ENCODE assay signal across 13 cellular contexts in the genomic region with DNA sequence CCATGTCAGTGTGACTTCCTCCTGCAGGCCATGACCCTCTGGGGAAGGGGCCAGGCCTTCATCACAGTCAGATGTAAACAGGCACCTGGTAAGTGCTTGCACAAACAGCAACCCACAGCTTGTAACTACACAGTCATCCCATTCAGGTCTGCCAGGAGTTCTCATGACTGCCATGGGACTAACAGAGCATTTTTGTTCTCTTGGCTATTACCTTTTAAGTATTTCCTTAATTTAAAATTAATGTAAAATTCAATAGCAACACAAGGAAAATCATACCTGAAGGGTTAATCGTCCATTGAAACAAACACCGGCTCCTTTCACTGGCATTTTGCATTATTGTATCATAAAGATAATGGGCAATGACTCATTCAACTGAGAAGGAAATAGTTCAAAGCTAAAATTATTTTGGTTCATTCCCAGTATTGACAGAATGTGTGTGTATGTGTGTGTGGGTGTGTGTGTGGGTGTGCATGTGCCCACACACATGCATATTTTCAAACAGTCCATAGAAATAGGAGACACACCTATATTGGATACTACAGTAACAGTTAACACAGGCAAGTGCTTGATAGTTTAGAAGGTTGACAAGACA.
DNase-seq lines count a peak whose midpoint lies in the region; ATAC-seq, FAIRE-seq and TF ChIP-seq lines count a peak whose summit lies in the region.
"Had no signal": no experiment of that assay in that cellular context is flagged by ENCODE, and none has a peak within 500 bp of the region (broad histone marks: within the 10 kb centered on the region; RNA-seq: fewer than 3 reads in every experiment).

No MANE protein-coding gene starts in this region.

- H3K9me3 ChIP-seq in small intestine (ENCODE audit: control insufficient read depth, low read depth) (no peaks in the 10 kb centered on the region), sigmoid colon (peaks cover 0 to 2% (median 0%) of the 10 kb centered on the region in 4 donors)
- H3K9me3 ChIP-seq: esophagus muscularis mucosa had no signal

- TF ChIP-seq POLR2A in sigmoid colon (IDR thresholded peaks at IDR 0.05): no peak

- TF ChIP-seq CTCF in HL-60 (IDR thresholded peaks at IDR 0.05; ENCODE audit: insufficient read depth, low read length): no peak
- TF ChIP-seq CTCF in sigmoid colon (IDR thresholded peaks at IDR 0.05): no peak

- intact Hi-C loops in sigmoid colon (cut with DNase I): no loop called here

- peak; percentile 55 for FAIRE-seq in small intestine (lab: Jason Lieb, UNC)
- FAIRE-seq in RCC 7860 (lab: Jason Lieb, UNC): no peak
- FAIRE-seq: G401.6, GM18507 had no signal

- H3K27ac ChIP-seq in HL-60 (replicated peaks) (peak overlapping the region; percentile 78), small intestine (ENCODE audit: low read depth in 1 of 2, low read length in 1 of 2) (peak overlapping the region in 1 of 2 donors; percentile 19), sigmoid colon (no peak overlapping the region)
- H3K27ac ChIP-seq: esophagus muscularis mucosa had no signal

- DNase-seq in HL-60 (ENCODE audit: low read depth in 1 of 2, low spot score in 1 of 2): peak in 1 of 2 experiments; percentile 47
- peak; percentile 57 for DNase-seq in NCI-H748 (lab: John Stamatoyannopoulos, UW; ENCODE audit: unreplicated experiment)
- DNase-seq in small intestine: peak; percentile 79
- DNase-seq in sigmoid colon: no peak
- no peak for DNase-seq in activated naive CD4-positive, alpha-beta T cell (lab: John Stamatoyannopoulos, UW)
- no peak for DNase-seq in RCC 7860 (ENCODE audit: low spot score)
- DNase-seq: stimulated activated CD4-positive, alpha-beta T cell treated with anti-CD3 and anti-CD28 coated beads, Interleukin-4, amount 100 ng/mL, for 4 hours had no signal

- H3K4me3 ChIP-seq in HL-60 (replicated peaks; ENCODE audit: insufficient read depth, low read length) (no peak overlapping the region), small intestine (ENCODE audit: low read depth in 1 of 2, low read length in 2 of 2) (no peak overlapping the region), sigmoid colon (no peak overlapping the region)
- H3K4me3 ChIP-seq: BLaER1 treated with 17β-estradiol and CSF1 and Interleukin-3, amounts not matched to agents 10 nM and 100 nM; esophagus muscularis mucosa had no signal

- WGBS in small intestine, 3 donors: 9 to 62% (median 38%) methylated on average over 2 of the region's 2 CpGs
- 16 to 73% methylated on average over 2 of the region's 2 CpGs for WGBS in sigmoid colon, 2 donors

- ATAC-seq in esophagus mucosa (peak; percentile 64), HG03045 (IDR thresholded peaks at IDR 0.05; ENCODE audit: unreplicated experiment) (no peak)

- H3K36me3 ChIP-seq in small intestine (ENCODE audit: control insufficient read depth in 2 of 2, insufficient read depth in 2 of 2, low read length in 2 of 2) (no peaks in the 10 kb centered on the region), sigmoid colon (no peaks in the 10 kb centered on the region)
- H3K36me3 ChIP-seq: BLaER1 treated with 17β-estradiol and CSF1 and Interleukin-3, amounts not matched to agents 10 nM and 100 nM; esophagus muscularis mucosa had no signal

- no peak for TF ChIP-seq EP300 in sigmoid colon (IDR thresholded peaks at IDR 0.05)

- peaks cover 0 to 3% of the 10 kb centered on the region in 2 donors for H3K4me1 ChIP-seq in small intestine (ENCODE audit: control insufficient read depth in 2 of 2, insufficient read depth in 1 of 2, low read depth in 1 of 2, low read length in 1 of 2)
- peaks cover 0 to 21% (median 4%) of the 10 kb centered on the region in 4 donors for H3K4me1 ChIP-seq in sigmoid colon

- no peaks in the 10 kb centered on the region for H3K27me3 ChIP-seq in HL-60 (ENCODE audit: insufficient read depth, poor library complexity, severe bottlenecking)
- H3K27me3 ChIP-seq in small intestine (ENCODE audit: control insufficient read depth in 2 of 2, insufficient read depth in 2 of 2, low read length in 2 of 2): no peaks in the 10 kb centered on the region
- no peaks in the 10 kb centered on the region for H3K27me3 ChIP-seq in sigmoid colon
- H3K27me3 ChIP-seq: BLaER1 treated with 17β-estradiol and CSF1 and Interleukin-3, amounts not matched to agents 10 nM and 100 nM; esophagus muscularis mucosa had no signal

Comparison
In these comparisons a context has a peak if more than half of its experiments do, and no peak if none do; other contexts are left out.
1. DNase-seq: peak in NCI-H748 (single experiment) and small intestine (single experiment); none in sigmoid colon (single experiment), activated naive CD4-positive, alpha-beta T cell (0 of 4) and RCC 7860 (single experiment).